In the genomic region with DNA sequence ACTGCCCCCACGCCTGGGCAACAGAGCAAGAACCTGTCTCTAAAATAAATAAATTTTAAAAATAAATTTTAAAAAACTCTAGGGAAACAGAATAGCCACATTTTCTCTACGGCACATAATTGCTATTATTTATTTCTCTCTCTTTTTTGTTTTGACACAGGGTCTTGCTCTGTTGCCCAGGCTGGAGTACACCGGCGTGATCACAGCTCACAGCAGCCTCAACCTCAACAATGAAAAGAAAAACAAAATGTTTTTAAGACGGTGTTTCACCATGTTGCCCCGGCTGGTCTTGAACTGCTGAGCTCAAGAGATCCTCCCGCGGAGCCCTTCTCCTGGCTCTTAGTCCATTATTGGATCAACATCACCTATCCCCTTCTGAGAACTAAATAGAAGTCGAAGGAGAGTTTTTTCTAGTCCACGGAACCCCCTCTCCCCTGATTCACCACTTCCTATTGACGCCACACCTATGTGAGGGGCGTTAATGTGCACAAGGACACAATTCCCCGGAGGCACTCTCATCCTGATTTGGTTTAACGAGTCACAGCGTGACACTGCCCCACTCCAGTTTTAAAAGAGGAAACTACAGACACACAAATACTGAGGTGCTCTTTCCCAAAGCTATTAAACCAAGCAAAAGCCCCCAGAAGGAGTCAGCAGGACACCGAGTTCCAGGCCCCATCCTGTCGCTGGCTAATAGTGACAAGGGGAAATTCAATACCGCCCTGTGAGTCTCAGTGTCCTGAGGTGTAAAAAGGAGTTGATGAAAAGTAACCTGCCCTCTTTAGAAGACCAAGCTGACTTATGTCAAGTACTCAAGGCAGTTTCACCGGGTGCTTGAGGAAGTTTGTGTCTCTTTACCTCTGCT, we compare ENCODE assay signal across 8 cellular contexts. TPM values are rescaled to one million over a fixed set of nuclear protein-coding genes. Genes with fewer than 3 reads are reported as not detected.
DNase-seq lines count a peak whose midpoint lies in the region; ATAC-seq and TF ChIP-seq lines count a peak whose summit lies in the region.

No MANE protein-coding gene starts in this region.

- 0 out of 2 replicates have a peak, but pooled peaks cover 5% of the 10 kb centered on the region for H3K79me2 ChIP-seq in OCI-LY1 (ENCODE audit: insufficient read depth, low read length)

- TF ChIP-seq CTCF in OCI-LY1 (IDR thresholded peaks at IDR 0.05; ENCODE audit: low read length) (no peak), cardiac fibroblast (IDR thresholded peaks at IDR 0.05; ENCODE audit: low read depth, low read length) (no peak), right lobe of liver (IDR thresholded peaks at IDR 0.05) (no peak), testis (IDR thresholded peaks at IDR 0.05) (no peak)

- peaks cover 39% of the 10 kb centered on the region for H3K36me3 Mint-ChIP-seq in activated T-cell treated with anti-CD3 and anti-CD28 coated beads, Interleukin-2, amount 50 U/mL, for 24 hours (ENCODE audit: low read depth)

- no peaks in the 10 kb centered on the region for H3K9me3 Mint-ChIP-seq in activated T-cell treated with anti-CD3 and anti-CD28 coated beads, Interleukin-2, amount 50 U/mL, for 24 hours

- peak overlapping the region; percentile 89 for H3K4me3 ChIP-seq in OCI-LY1 (ENCODE audit: low read depth, low read length, poor library complexity, severe bottlenecking)
- peak overlapping the region; percentile 77 to 97 for H3K4me3 ChIP-seq in cardiac fibroblast (replicated peaks in 1 of 2; ENCODE audit: low read depth in 2 of 2, low read length in 2 of 2)
- peak overlapping the region; percentile 73 to 90 (median 88) for H3K4me3 ChIP-seq in right lobe of liver
- peak overlapping the region; percentile 65 to 79 for H3K4me3 ChIP-seq in testis

- intact Hi-C loops in right lobe of liver (cut with DNase I) (loop anchor here in 1 of 2 donors (5.0 kb wide), 1 partner anchor 68 kb away; no protein-coding TSS in a partner anchor), testis (cut with DNase I; ENCODE audit: low total_unique reads) (loop anchor here (5.0 kb wide), 1 partner anchor 83 kb away; a partner anchor contains a TSS)

- H3K9ac ChIP-seq in OCI-LY1 (ENCODE audit: low read length), result peak overlapping the region; percentile 87

- peak in 2 of 4 donors; percentile 2 to 6 for ATAC-seq in right lobe of liver

- H3K4me1 ChIP-seq in OCI-LY1 (ENCODE audit: insufficient read depth, low read length, severe bottlenecking) (peaks cover 29% of the 10 kb centered on the region), right lobe of liver (peaks cover 0 to 28% (median 10%) of the 10 kb centered on the region in 4 donors), testis (peaks cover 21% of the 10 kb centered on the region)

- H3K27ac ChIP-seq in OCI-LY1 (ENCODE audit: low read depth, low read length, poor library complexity, severe bottlenecking), result peak overlapping the region; percentile 92
- peak overlapping the region; percentile 99 to 100 (median 99) for H3K27ac ChIP-seq in right lobe of liver
- H3K27ac ChIP-seq in testis, result peak overlapping the region; percentile 92 to 99

- H3K4me3 Mint-ChIP-seq in activated T-cell treated with anti-CD3 and anti-CD28 coated beads, Interleukin-2, amount 50 U/mL, for 24 hours, result peak overlapping the region; percentile 93

- peak; percentile 34 for DNase-seq in activated T-cell treated with anti-CD3 and anti-CD28 coated beads, Interleukin-2, amount 50 U/mL, for 24 hours
- DNase-seq in activated T-cell treated with anti-CD3 and anti-CD28 coated beads, Interleukin-2, amount 50 U/mL, for 1 hour, result no peak
- DNase-seq in cardiac fibroblast (ENCODE audit: low read depth in 2 of 2), result peak; percentile 44 to 56
- DNase-seq in right lobe of liver, result no peak
- no peak for DNase-seq in testis
- no peak for DNase-seq in cortex of kidney (lab: John Stamatoyannopoulos, UW)
- no peak for DNase-seq in putamen (ENCODE audit: low spot score)

- TF ChIP-seq POLR2A in right lobe of liver (IDR thresholded peaks at IDR 0.05) (peak; percentile 31), testis (IDR thresholded peaks at IDR 0.05) (no peak)

- WGBS in right lobe of liver (ENCODE audit: insufficient coverage, low coverage, low lambda C conversion rate, missing lambda C conversion rate), result 31% methylated on average over 18 of the region's 19 CpGs
- WGBS in testis, 2 donors, result 26 to 32% methylated on average over 19 of the region's 19 CpGs

- no peaks in the 10 kb centered on the region for H3K9me2 ChIP-seq in OCI-LY1 (ENCODE audit: low read depth, low read length)

- no peak overlapping the region for H2AFZ ChIP-seq in OCI-LY1 (ENCODE audit: low read length)

- H3K4me2 ChIP-seq in OCI-LY1 (ENCODE audit: low read length), result peak overlapping the region; percentile 96

- peaks cover 51% of the 10 kb centered on the region for H3K4me1 Mint-ChIP-seq in activated T-cell treated with anti-CD3 and anti-CD28 coated beads, Interleukin-2, amount 50 U/mL, for 24 hours (ENCODE audit: low read depth)

- H3K27me3 Mint-ChIP-seq in activated T-cell treated with anti-CD3 and anti-CD28 coated beads, Interleukin-2, amount 50 U/mL, for 24 hours, result no peaks in the 10 kb centered on the region

- H3K36me3 ChIP-seq in OCI-LY1 (ENCODE audit: insufficient read depth, low read length) (no peaks in the 10 kb centered on the region; the same call in 1 of the 2 replicates), right lobe of liver (no peaks in the 10 kb centered on the region), testis (ENCODE audit: low read depth, missing control alignments) (no peaks in the 10 kb centered on the region)

- H3F3A ChIP-seq in OCI-LY1 (ENCODE audit: insufficient read depth, low read length), result no peaks in the 10 kb centered on the region

- H3K27me3 ChIP-seq in OCI-LY1 (ENCODE audit: insufficient read depth, low read length) (no peaks in the 10 kb centered on the region), right lobe of liver (no peaks in the 10 kb centered on the region), testis (no peaks in the 10 kb centered on the region)

- no peaks in the 10 kb centered on the region for H4K20me1 ChIP-seq in OCI-LY1 (ENCODE audit: insufficient read depth, low read length)

- H3K9me3 ChIP-seq in OCI-LY1 (ENCODE audit: low read length), result no peaks in the 10 kb centered on the region
- H3K9me3 ChIP-seq in right lobe of liver, result no peaks in the 10 kb centered on the region
- no peaks in the 10 kb centered on the region for H3K9me3 ChIP-seq in testis

- peak overlapping the region; percentile 99 for H3K27ac Mint-ChIP-seq in activated T-cell treated with anti-CD3 and anti-CD28 coated beads, Interleukin-2, amount 50 U/mL, for 24 hours

RNA-seq across cellular contexts. Expression of a gene that starts 1.1 kb away (rescaled TPM):
- total RNA-seq in right lobe of liver, result 10 to 100 TPM; 11.9 to 31.2 (median 20.0) TPM
- total RNA-seq in testis, result 10 to 100 TPM; 66.8 to 83.2 TPM
- polyA plus RNA-seq in testis (ENCODE audit: insufficient read depth, low read depth, low replicate concordance), result 36.8 TPM

Comparison
In these comparisons a context has a peak if more than half of its experiments do, and no peak if none do; other contexts are left out.
1. DNase-seq: peak in activated T-cell treated with anti-CD3 and anti-CD28 coated beads, Interleukin-2, amount 50 U/mL, for 24 hours (single experiment) and cardiac fibroblast (2 of 2); none in activated T-cell treated with anti-CD3 and anti-CD28 coated beads, Interleukin-2, amount 50 U/mL, for 1 hour (single experiment), right lobe of liver (0 of 3), testis (single experiment), cortex of kidney (single experiment) and putamen (single experiment).
2. Peak in every context shown above with its lines, with median percentiles within 50 percentile points of each other: H3K27ac ChIP-seq and H3K4me3 ChIP-seq.